ENCODE assay signal across 19 cellular contexts in the genomic region with DNA sequence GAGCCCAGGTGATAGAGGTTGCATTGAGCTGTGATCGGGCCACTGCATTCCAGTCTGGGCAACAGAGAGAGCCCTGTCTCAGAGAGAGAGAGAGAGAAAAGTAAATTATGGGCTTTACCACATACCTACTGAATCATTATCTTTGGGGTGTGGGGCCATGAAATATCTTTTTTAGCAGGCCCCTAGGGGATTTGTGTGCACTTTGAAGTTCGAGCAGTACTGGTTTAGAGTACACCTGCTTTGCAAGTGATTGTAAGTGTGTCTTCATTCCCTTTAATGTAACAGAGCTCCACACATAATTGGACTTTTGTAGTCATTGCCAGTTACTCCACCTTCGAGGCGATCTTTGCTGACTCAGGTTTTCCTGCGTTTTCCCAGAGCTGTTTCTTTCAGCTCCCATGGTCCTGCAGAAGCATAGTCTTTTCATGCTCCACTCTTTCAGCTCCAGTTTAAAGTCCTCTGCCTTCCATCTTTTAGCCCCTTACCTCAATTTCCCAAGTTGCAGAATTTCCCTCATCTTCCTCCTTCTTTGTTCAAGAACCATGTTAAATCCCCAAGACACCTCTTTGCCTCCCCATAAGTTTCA. TPM values are rescaled to one million over a fixed set of nuclear protein-coding genes. Genes with fewer than 3 reads are reported as not detected.
DNase-seq lines count a peak whose midpoint lies in the region; ATAC-seq and TF ChIP-seq lines count a peak whose summit lies in the region.
"Had no signal": no experiment of that assay in that cellular context is flagged by ENCODE, and none has a peak within 500 bp of the region (broad histone marks: within the 10 kb centered on the region; RNA-seq: fewer than 3 reads in every experiment).

No MANE protein-coding gene starts in this region.

- DNase-seq in NCI-H2227 (lab: John Stamatoyannopoulos, UW; ENCODE audit: unreplicated experiment): peak; percentile 10
- no peak for DNase-seq in NCI-H2227 treated with DMSO at 0.1 percent for 48 hours (lab: John Stamatoyannopoulos, UW)
- peak; percentile 67 for DNase-seq in Jurkat, Clone E6-1 (ENCODE audit: low read depth, low spot score)
- peak; percentile 85 for DNase-seq in SW480 (ENCODE audit: low spot score)
- no peak for DNase-seq in GM10266 (ENCODE audit: extremely low spot score)
- DNase-seq in cerebellar nuclear complex (lab: John Stamatoyannopoulos, UW): no peak
- DNase-seq: CD4-positive, alpha-beta T cell; DMS153; H9; Kasumi-1; MM.1S; NCI-H187; NCI-H2171 treated with DMSO at 0.1 percent for 48 hours; NCI-H748 treated with DMSO at 0.1 percent for 48 hours; SHP77 treated with DMSO at 0.1 percent for 48 hours; SK-N-SH; T-cell had no signal

- ATAC-seq in GM21360 (IDR thresholded peaks at IDR 0.05; ENCODE audit: unreplicated experiment): no peak
- ATAC-seq: T-cell had no signal

- no peak overlapping the region for H3K4me3 ChIP-seq in Jurkat, Clone E6-1 (ENCODE audit: low read length)

- TF ChIP-seq CTCF in GM10266 (IDR thresholded peaks at IDR 0.05; ENCODE audit: control insufficient read depth, insufficient read depth, low read depth, missing control alignments): no peak

RNA-seq across cellular contexts. Expression of gene FRMPD1, which starts 24.0 kb away (rescaled TPM):
- 1.2 TPM for polyA plus RNA-seq in Jurkat, Clone E6-1 (2012; ENCODE audit: insufficient read depth, insufficient read length)
- polyA plus RNA-seq: BJ, SK-N-SH had no signal

RNA-seq across cellular contexts. Expression of gene TOMM5, which starts 34.4 kb away (rescaled TPM):
- 266 TPM for polyA plus RNA-seq in Jurkat, Clone E6-1 (2012; ENCODE audit: insufficient read depth, insufficient read length)

RNA-seq across cellular contexts. Expression of gene FBXO10, which starts 50.6 kb away (rescaled TPM):
- polyA plus RNA-seq in Jurkat, Clone E6-1 (2012; ENCODE audit: insufficient read depth, insufficient read length): 1.7 TPM

Comparison
In these comparisons a context has a peak if more than half of its experiments do, and no peak if none do; other contexts are left out.
1. DNase-seq: peak in NCI-H2227 (single experiment), Jurkat, Clone E6-1 (single experiment) and SW480 (single experiment); none in NCI-H2227 treated with DMSO at 0.1 percent for 48 hours (single experiment), GM10266 (single experiment) and cerebellar nuclear complex (0 of 2).